In the genomic region with DNA sequence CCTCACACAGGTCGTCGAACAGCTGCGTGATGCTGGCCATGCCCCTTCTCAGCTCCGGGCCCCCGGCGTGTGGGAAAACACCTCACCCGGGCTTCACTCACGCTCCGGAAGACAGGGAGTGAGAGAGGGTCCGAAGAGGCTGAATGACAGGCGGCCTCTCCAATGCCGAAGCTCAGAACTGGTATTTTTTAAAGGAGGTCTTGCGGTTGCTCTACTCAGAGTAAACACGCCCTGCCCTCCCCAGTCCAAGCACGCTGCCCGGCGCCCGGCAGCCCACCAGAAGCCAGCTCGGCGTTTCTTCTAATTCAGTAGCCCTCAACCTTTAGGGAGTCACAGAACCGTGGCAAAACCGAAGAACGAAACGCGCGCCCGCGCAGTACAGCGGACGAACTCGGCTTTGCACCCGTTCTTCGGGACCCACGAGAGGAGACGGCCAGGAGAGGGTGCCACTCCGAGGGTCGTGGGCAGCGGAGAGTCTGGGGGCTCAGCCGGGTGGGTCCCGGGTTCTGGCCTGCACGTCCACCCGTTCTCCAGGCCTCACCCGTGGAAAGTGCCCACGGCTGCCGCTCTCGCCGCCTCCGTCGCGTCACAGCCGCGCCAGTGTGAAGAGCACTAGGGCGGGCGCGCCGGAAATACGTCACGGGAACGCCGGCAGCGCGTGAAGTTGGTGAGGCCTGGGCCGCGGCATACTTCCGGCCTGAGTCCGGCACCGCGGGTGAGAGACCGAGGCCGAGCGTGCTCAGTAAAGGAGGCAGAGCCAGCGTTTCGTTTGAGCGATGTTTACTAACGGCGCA, we compare ENCODE assay signal across 8 cellular contexts.
A peak's percentile ranks its signal among the peaks of the same experiment; 100 is the strongest.
DNase-seq lines count a peak whose midpoint lies in the region; ATAC-seq and TF ChIP-seq lines count a peak whose summit lies in the region.

A gene with protein sequence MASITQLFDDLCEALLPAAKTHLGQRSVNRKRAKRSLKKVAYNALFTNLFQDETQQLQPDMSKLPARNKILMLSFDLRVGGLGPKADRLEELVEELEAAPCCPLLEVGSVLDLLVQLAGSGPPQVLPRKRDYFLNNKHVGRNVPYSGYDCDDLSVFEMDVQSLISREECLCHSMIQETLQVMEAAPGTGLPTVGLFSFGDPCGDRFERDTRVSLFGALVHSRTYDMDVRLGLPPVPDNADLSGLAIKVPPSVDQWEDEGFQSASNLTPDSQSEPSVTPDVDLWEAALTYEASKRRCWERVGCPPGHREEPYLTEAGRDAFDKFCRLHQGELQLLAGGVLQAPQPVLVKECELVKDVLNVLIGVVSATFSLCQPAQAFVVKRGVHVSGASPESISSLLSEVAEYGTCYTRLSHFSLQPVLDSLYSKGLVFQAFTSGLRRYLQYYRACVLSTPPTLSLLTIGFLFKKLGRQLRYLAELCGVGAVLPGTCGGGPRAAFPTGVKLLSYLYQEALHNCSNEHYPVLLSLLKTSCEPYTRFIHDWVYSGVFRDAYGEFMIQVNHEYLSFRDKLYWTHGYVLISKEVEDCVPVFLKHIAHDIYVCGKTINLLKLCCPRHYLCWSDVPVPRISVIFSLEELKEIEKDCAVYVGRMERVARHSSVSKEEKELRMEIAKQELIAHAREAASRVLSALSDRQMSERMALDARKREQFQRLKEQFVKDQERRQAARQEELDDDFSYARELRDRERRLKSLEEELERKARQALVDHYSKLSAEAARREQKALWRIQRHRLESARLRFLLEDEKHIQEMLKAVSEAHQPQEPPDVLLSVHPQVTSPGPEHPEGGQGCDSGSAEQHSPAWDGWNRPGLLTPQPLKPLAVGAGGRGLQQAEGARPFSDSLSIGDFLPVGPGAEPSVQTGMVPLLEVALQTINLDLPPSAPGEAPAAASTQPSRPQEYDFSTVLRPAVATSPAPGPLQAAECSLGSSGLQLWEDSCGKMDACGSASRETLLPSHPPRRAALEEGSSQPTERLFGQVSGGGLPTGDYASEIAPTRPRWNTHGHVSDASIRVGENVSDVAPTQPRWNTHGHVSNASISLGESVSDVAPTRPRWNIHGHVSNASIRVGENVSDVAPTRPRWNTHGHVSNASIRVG (N-terminal part only) (minus strand): TSS at position 604 of the 794 bp plus-strand sequence. CDS start 564 bp downstream, at position 40.

- peaks cover 4% of the 10 kb centered on the region for H3K27me3 Mint-ChIP-seq in nephron progenitor cell (ENCODE audit: low read depth, poor library complexity)
- no peaks in the 10 kb centered on the region for H3K27me3 Mint-ChIP-seq in stimulated activated naive CD8-positive, alpha-beta T cell treated with anti-CD3 and anti-CD28 coated beads, Interleukin-15, Interleukin-2, amounts not matched to agents 100 ng/mL and 50 ng/mL, for 24 hours

- peak within 1 kb of the TSS; percentile 97 for H3K4me3 ChIP-seq in fibroblast of pulmonary artery (replicated peaks; ENCODE audit: low read depth, low read length)

- peak; percentile 89 for TF ChIP-seq POLR2A in Raji (IDR thresholded peaks at IDR 0.05; ENCODE audit: insufficient read depth, low read depth, low read length)

- H3K36me3 ChIP-seq in KOPT-K1 (ENCODE audit: insufficient read depth, low read length) = peaks cover 36% of the 10 kb centered on the region

- peak; percentile 71 for DNase-seq in DMS53 treated with DMSO at 0.1 percent for 48 hours (lab: John Stamatoyannopoulos, UW; ENCODE audit: unreplicated experiment)
- peak; percentile 90 for DNase-seq in activated T-helper 9 cell treated with anti-CD3 and anti-CD28 coated beads, Interleukin-2, amount 50 U/mL, for 16 hours (ENCODE audit: low read depth)
- peak; percentile 92 for DNase-seq in fibroblast of pulmonary artery (ENCODE audit: low read depth)
- peak; percentile 94 for DNase-seq in nephron progenitor cell

- H3K27ac ChIP-seq in KOPT-K1 (ENCODE audit: low read depth, low read length, poor library complexity, severe bottlenecking) = peak within 1 kb of the TSS; percentile 82

- no peaks in the 10 kb centered on the region for H3K9me3 Mint-ChIP-seq in nephron progenitor cell
- no peaks in the 10 kb centered on the region for H3K9me3 Mint-ChIP-seq in stimulated activated naive CD8-positive, alpha-beta T cell treated with anti-CD3 and anti-CD28 coated beads, Interleukin-15, Interleukin-2, amounts not matched to agents 100 ng/mL and 50 ng/mL, for 24 hours

- H3K4me3 Mint-ChIP-seq in nephron progenitor cell = peak within 1 kb of the TSS; percentile 96
- H3K4me3 Mint-ChIP-seq in stimulated activated naive CD8-positive, alpha-beta T cell treated with anti-CD3 and anti-CD28 coated beads, Interleukin-15, Interleukin-2, amounts not matched to agents 100 ng/mL and 50 ng/mL, for 24 hours = peak within 1 kb of the TSS; percentile 92

- H3K36me3 Mint-ChIP-seq in nephron progenitor cell (ENCODE audit: low read depth) = no peaks in the 10 kb centered on the region
- H3K36me3 Mint-ChIP-seq in stimulated activated naive CD8-positive, alpha-beta T cell treated with anti-CD3 and anti-CD28 coated beads, Interleukin-15, Interleukin-2, amounts not matched to agents 100 ng/mL and 50 ng/mL, for 24 hours (ENCODE audit: low read depth) = peaks cover 8% of the 10 kb centered on the region

- peak within 1 kb of the TSS; percentile 99 for H3K27ac Mint-ChIP-seq in nephron progenitor cell
- H3K27ac Mint-ChIP-seq in stimulated activated naive CD8-positive, alpha-beta T cell treated with anti-CD3 and anti-CD28 coated beads, Interleukin-15, Interleukin-2, amounts not matched to agents 100 ng/mL and 50 ng/mL, for 24 hours = peak within 1 kb of the TSS; percentile 97

- no peaks in the 10 kb centered on the region for H3K9me3 ChIP-seq in KOPT-K1 (ENCODE audit: insufficient read depth, low read length, poor library complexity, severe bottlenecking)

- peak; percentile 57 for ATAC-seq in GM21737 (IDR thresholded peaks at IDR 0.05; ENCODE audit: unreplicated experiment)

- TF ChIP-seq CTCF in fibroblast of pulmonary artery (IDR thresholded peaks at IDR 0.05; ENCODE audit: low read length, missing control alignments) (peak; percentile 15), nephron progenitor cell (IDR thresholded peaks at IDR 0.05) (no peak)

- peaks cover 55% of the 10 kb centered on the region for H3K4me1 Mint-ChIP-seq in nephron progenitor cell
- peaks cover 40% of the 10 kb centered on the region for H3K4me1 Mint-ChIP-seq in stimulated activated naive CD8-positive, alpha-beta T cell treated with anti-CD3 and anti-CD28 coated beads, Interleukin-15, Interleukin-2, amounts not matched to agents 100 ng/mL and 50 ng/mL, for 24 hours (ENCODE audit: low read depth)

Comparison
In these comparisons a context has a peak if more than half of its experiments do, and no peak if none do; other contexts are left out.
1. Peak in every context shown above with its lines: DNase-seq, ATAC-seq, H3K4me3 ChIP-seq and H3K27ac ChIP-seq.